In the genomic region with DNA sequence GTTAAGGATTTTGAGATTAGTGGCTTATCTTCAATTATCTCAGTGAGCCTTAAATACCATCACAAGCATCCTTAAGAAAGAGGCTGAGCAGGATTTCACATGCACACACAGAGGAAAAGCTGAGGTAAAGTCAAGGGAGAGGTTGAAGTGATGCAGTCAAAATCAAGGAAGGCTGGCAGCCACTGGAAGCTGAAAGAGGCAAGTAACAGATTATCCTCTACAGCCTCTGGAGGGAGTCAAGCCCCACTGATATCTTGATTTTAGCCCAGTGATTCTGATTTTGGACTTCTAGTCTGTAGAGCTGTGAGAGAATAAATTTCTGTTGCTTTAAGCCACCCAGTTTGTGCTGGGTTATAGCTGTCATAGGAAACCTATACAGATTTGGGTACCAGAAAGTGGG, we compare ENCODE assay signal across 12 cellular contexts.
DNase-seq lines count a peak whose midpoint lies in the region; ATAC-seq and TF ChIP-seq lines count a peak whose summit lies in the region.
"Had no signal": no experiment of that assay in that cellular context is flagged by ENCODE, and none has a peak within 500 bp of the region (broad histone marks: within the 10 kb centered on the region; RNA-seq: fewer than 3 reads in every experiment).

No MANE protein-coding gene starts in this region.

- H2AK5ac ChIP-seq in neuronal stem cell (ENCODE audit: low read depth, low read length), result no peak overlapping the region

- H3K18ac ChIP-seq in neuronal stem cell (ENCODE audit: low read length), result no peak overlapping the region

- H3K36me3 ChIP-seq in brain microvascular endothelial cell (replicated peaks), result no peaks in the 10 kb centered on the region
- H3K36me3 ChIP-seq in kidney epithelial cell (ENCODE audit: control insufficient read depth, insufficient read depth, low read length), result no peaks in the 10 kb centered on the region
- no peaks in the 10 kb centered on the region for H3K36me3 ChIP-seq in neuronal stem cell (replicated peaks in 1 of 2; ENCODE audit: control insufficient read depth in 2 of 2, insufficient read depth in 2 of 2, low read length in 2 of 2)

- peak; percentile 38 for DNase-seq in D341Med (ENCODE audit: low spot score)
- peak; percentile 6 for DNase-seq in Jurkat, Clone E6-1 (ENCODE audit: low read depth, low spot score)
- no peak for DNase-seq in brain microvascular endothelial cell
- DNase-seq in kidney epithelial cell (ENCODE audit: low read depth), result no peak
- no peak for DNase-seq in NCI-H1930 (lab: John Stamatoyannopoulos, UW)
- DNase-seq in T1000 (lab: John Stamatoyannopoulos, UW), result no peak
- DNase-seq in neuronal stem cell (ENCODE audit: low spot score), result no peak
- DNase-seq: activated naive CD8-positive, alpha-beta T cell treated with anti-CD3 and anti-CD28 coated beads, Interleukin-2, amount 10 ng/mL, durations not matched to agents 7 days and 5 days; COR-L47 had no signal

- H3K4ac ChIP-seq in neuronal stem cell (ENCODE audit: low read length), result no peak overlapping the region

- TF ChIP-seq CTCF in brain microvascular endothelial cell (IDR thresholded peaks at IDR 0.05; ENCODE audit: low read depth, low read length, missing control alignments) (peak; percentile 43), kidney epithelial cell (IDR thresholded peaks at IDR 0.05; ENCODE audit: insufficient read depth, low read length, poor library complexity, severe bottlenecking) (peak; percentile 21)

- no peak overlapping the region for H2BK120ac ChIP-seq in neuronal stem cell (ENCODE audit: low read depth, low read length)

- no peak for ATAC-seq in esophagus mucosa
- ATAC-seq: Right ventricle myocardium inferior had no signal

- no peak overlapping the region for H4K8ac ChIP-seq in neuronal stem cell (ENCODE audit: low read depth, low read length)

- no peak overlapping the region for H2BK12ac ChIP-seq in neuronal stem cell (ENCODE audit: low read length)

- H4K91ac ChIP-seq in neuronal stem cell (ENCODE audit: low read depth, low read length, poor library complexity), result no peak overlapping the region

- in situ Hi-C loops in brain microvascular endothelial cell (cut with HindIII; ENCODE audit: low pct_ligation_motif_present, low sequenced_read_pairs), result no loop called here

- no peaks in the 10 kb centered on the region for H3K79me1 ChIP-seq in neuronal stem cell (ENCODE audit: low read depth, low read length)

- H3K27me3 ChIP-seq in brain microvascular endothelial cell (replicated peaks) (no peaks in the 10 kb centered on the region), kidney epithelial cell (ENCODE audit: control insufficient read depth, insufficient read depth, low read length) (no peaks in the 10 kb centered on the region), neuronal stem cell (ENCODE audit: control insufficient read depth in 3 of 3, insufficient read depth in 3 of 3, low read depth in 1 of 3, low read length in 3 of 3) (no peaks in the 10 kb centered on the region)

- H3K27ac ChIP-seq in brain microvascular endothelial cell (no peak overlapping the region), neuronal stem cell (replicated peaks; ENCODE audit: low read length) (no peak overlapping the region)
- H3K27ac ChIP-seq: coronary artery had no signal

- no peak overlapping the region for H3K4me3 ChIP-seq in Jurkat, Clone E6-1 (ENCODE audit: low read length)
- H3K4me3 ChIP-seq in brain microvascular endothelial cell (ENCODE audit: low read depth, low read length), result no peak overlapping the region
- no peak overlapping the region for H3K4me3 ChIP-seq in kidney epithelial cell (ENCODE audit: low read depth, low read length)
- H3K4me3 ChIP-seq in neuronal stem cell (ENCODE audit: low read length in 2 of 2), result no peak overlapping the region
- H3K4me3 ChIP-seq: coronary artery had no signal

- H2AFZ ChIP-seq in neuronal stem cell (ENCODE audit: low read length), result no peak overlapping the region

- H2BK15ac ChIP-seq in neuronal stem cell (ENCODE audit: low read length), result no peak overlapping the region

- no peak overlapping the region for H3K23ac ChIP-seq in neuronal stem cell (ENCODE audit: low read depth, low read length, poor library complexity)

- H2BK5ac ChIP-seq in neuronal stem cell (ENCODE audit: low read length), result no peak overlapping the region

- H3K14ac ChIP-seq in neuronal stem cell (ENCODE audit: low read length), result no peak overlapping the region

- no peak overlapping the region for H3K4me2 ChIP-seq in neuronal stem cell (ENCODE audit: insufficient read depth, low read length, poor library complexity, severe bottlenecking)

- no peak overlapping the region for H3K9ac ChIP-seq in neuronal stem cell (ENCODE audit: low read depth, low read length, poor library complexity)

- H3K4me1 ChIP-seq in neuronal stem cell (ENCODE audit: control insufficient read depth in 2 of 2, insufficient read depth in 1 of 2, low read depth in 1 of 2, low read length in 2 of 2), result no peaks in the 10 kb centered on the region

- peaks cover 5 to 12% of the 10 kb centered on the region in 2 donors for H3K9me3 ChIP-seq in neuronal stem cell (replicated peaks in 1 of 2; ENCODE audit: control insufficient read depth in 2 of 2, insufficient read depth in 1 of 2, low read depth in 1 of 2, low read length in 2 of 2)

Comparison
In these comparisons a context has a peak if more than half of its experiments do, and no peak if none do; other contexts are left out.
1. DNase-seq: peak in D341Med (single experiment) and Jurkat, Clone E6-1 (single experiment); none in brain microvascular endothelial cell (single experiment), kidney epithelial cell (single experiment), NCI-H1930 (0 of 2), T1000 (single experiment) and neuronal stem cell (single experiment).